ENCODE assay signal across 8 cellular contexts in the genomic region with DNA sequence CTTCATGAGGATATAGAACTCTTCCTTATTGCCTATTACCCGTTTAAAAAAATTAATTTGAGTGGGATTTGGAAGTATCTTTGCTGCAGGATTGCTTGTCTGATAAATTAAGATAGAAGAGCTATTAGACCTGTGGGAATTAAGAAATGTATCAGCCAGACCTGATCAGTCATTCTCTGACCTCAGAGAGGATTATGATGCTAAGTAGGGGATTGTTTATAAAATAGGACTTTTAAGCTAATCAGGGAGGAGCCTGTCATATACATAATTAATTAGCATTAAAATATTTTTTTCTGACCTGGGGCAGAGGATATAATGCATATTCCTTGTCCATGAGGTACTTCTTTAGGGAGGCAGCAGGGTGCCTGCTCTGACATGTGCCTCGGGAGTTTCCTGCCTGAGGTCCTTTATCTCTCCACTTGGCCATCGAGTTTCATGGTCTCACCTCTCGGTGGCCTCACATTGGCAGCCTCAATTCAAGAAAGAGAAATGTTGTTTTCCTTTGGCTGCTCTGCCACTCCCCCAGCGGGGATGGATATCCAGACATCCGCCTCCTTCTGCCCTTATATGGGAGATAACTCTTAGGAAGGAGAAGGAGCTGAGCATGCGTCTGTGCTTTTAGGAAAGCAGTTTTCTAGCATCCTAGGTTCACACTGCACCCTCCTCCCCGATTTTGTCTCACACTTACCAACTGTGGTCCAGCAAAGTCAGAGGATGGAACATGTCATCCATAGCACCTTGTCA. TPM values are rescaled to one million over a fixed set of nuclear protein-coding genes. Genes with fewer than 3 reads are reported as not detected.
DNase-seq lines count a peak whose midpoint lies in the region; ATAC-seq and TF ChIP-seq lines count a peak whose summit lies in the region.

No MANE protein-coding gene starts in this region.

- CTCF ChIA-PET in WTC11 (lab: Charles Lee): interaction anchor here (0.7 to 3.5 kb wide), 14 partner anchors 13 to 212 kb away, joined by 3 to 31 read pairs (median 6); a partner anchor contains a TSS

- H3K27me3 Mint-ChIP-seq in WTC11 (ENCODE audit: low read depth) (no peaks in the 10 kb centered on the region), naive B cell (peaks cover 35 to 48% (median 40%) of the 10 kb centered on the region in 3 donors)

- POLR2A ChIA-PET in WTC11 (lab: Charles Lee): interaction anchor here (1.0 to 2.7 kb wide), 7 partner anchors 18 to 106 kb away, joined by 3 to 17 read pairs (median 5); a partner anchor contains a TSS

- H3K27ac Mint-ChIP-seq in WTC11 (peak overlapping the region; percentile 70), naive B cell (peak overlapping the region in 1 of 6 donors; percentile 33)

- no peak for TF ChIP-seq CTCF in WTC11 (IDR thresholded peaks at IDR 0.05)

- DNase-seq in SIG-M5 treated with dmso at 0.1 percent for 504 hours (lab: John Stamatoyannopoulos, UW; ENCODE audit: unreplicated experiment) (peak; percentile 8), SIG-M5 (lab: John Stamatoyannopoulos, UW) (no peak), WTC11 (ENCODE audit: low spot score) (peak; percentile 56), fibroblast of peridontal ligament (ENCODE audit: extremely low read depth) (peak; percentile 75), naive B cell (no peak), NCI-H1436 (lab: John Stamatoyannopoulos, UW) (no peak)

- H3K4me3 Mint-ChIP-seq in WTC11: peak overlapping the region; percentile 86
- H3K4me3 Mint-ChIP-seq in naive B cell: peak overlapping the region; percentile 36 to 92 (median 83)

- H3K36me3 Mint-ChIP-seq in WTC11: no peaks in the 10 kb centered on the region
- no peaks in the 10 kb centered on the region for H3K36me3 Mint-ChIP-seq in naive B cell

- H3K4me1 Mint-ChIP-seq in WTC11 (peaks cover 51% of the 10 kb centered on the region), naive B cell (peaks cover 6 to 14% (median 10%) of the 10 kb centered on the region in 3 donors)

- peak; percentile 48 for ATAC-seq in WTC11
- ATAC-seq in naive B cell (ENCODE audit: low read depth in 2 of 2): no peak
- no peak for ATAC-seq in GM18519 (IDR thresholded peaks at IDR 0.05; ENCODE audit: low FRiP score, unreplicated experiment)
- no peak for ATAC-seq in GM21390 (IDR thresholded peaks at IDR 0.05; ENCODE audit: unreplicated experiment)

- H3K9me3 Mint-ChIP-seq in WTC11: no peaks in the 10 kb centered on the region
- no peaks in the 10 kb centered on the region for H3K9me3 Mint-ChIP-seq in naive B cell

TF ChIP-seq in WTC11, 78 proteins besides CTCF, POLR2A, EP300 and RAD21:
- peak; percentile 80 for TF ChIP-seq FOXK1 (CRISPR knock-in tag; IDR thresholded peaks at IDR 0.05)
- no peak for TF ChIP-seq RELA (CRISPR knock-in tag; IDR thresholded peaks at IDR 0.05; ENCODE audit: borderline replicate concordance)
- TF ChIP-seq ETV6 (CRISPR knock-in tag; IDR thresholded peaks at IDR 0.05): peak; percentile 77
- TF ChIP-seq, protein P1, sequence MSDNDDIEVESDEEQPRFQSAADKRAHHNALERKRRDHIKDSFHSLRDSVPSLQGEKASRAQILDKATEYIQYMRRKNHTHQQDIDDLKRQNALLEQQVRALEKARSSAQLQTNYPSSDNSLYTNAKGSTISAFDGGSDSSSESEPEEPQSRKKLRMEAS (CRISPR knock-in tag; IDR thresholded peaks at IDR 0.05): peak; percentile 79
- TF ChIP-seq EMX1 (CRISPR knock-in tag; IDR thresholded peaks at IDR 0.05): no peak
- no peak for TF ChIP-seq ZNF121 (CRISPR knock-in tag; IDR thresholded peaks at IDR 0.05)
TF ChIP-seq in WTC11: peak in this region for 3.

RNA-seq across cellular contexts. Expression of a gene that starts 41.1 kb away (rescaled TPM):
- total RNA-seq in WTC11 (2021): 12.6 to 14.6 TPM (median 13.5 TPM) in 3 replicates
- polyA plus RNA-seq in naive B cell (ENCODE audit: low read depth in 6 of 6): under 1 TPM in 3 of 6 donors, not detected in 3; 0.11 to 0.43 (median 0.13) TPM

RNA-seq across cellular contexts. Expression of a gene that starts 47.0 kb away (rescaled TPM):
- 55.7 to 60.4 TPM (median 56.6 TPM) in 3 replicates for total RNA-seq in WTC11 (2021)
- polyA plus RNA-seq in naive B cell (ENCODE audit: low read depth in 6 of 6): 10 to 100 TPM; 24.6 to 38.8 (median 28.0) TPM

RNA-seq across cellular contexts. Expression of a gene that starts 59.5 kb away (rescaled TPM):
- 2.1 to 4.2 TPM (median 3.0 TPM) in 3 replicates for total RNA-seq in WTC11 (2021)
- not detected for polyA plus RNA-seq in naive B cell (ENCODE audit: low read depth in 6 of 6)

Comparison
In these comparisons a context has a peak if more than half of its experiments do, and no peak if none do; other contexts are left out.
1. DNase-seq: peak in SIG-M5 treated with dmso at 0.1 percent for 504 hours (single experiment), WTC11 (single experiment) and fibroblast of peridontal ligament (single experiment); none in SIG-M5 (single experiment), naive B cell (single experiment) and NCI-H1436 (single experiment).